22 cellular contexts compared by ENCODE assay signal in genomic region chr5:9691261-9691660, GRCh38.
DNase-seq lines count a peak whose midpoint lies in the region; ATAC-seq and TF ChIP-seq lines count a peak whose summit lies in the region.
"Had no signal": no experiment of that assay in that cellular context is flagged by ENCODE, and none has a peak within 500 bp of the region (broad histone marks: within the 10 kb centered on the region; RNA-seq: fewer than 3 reads in every experiment).

No MANE protein-coding gene starts in this region.

- H3K36me3 Mint-ChIP-seq in activated T-cell treated with anti-CD3 and anti-CD28 coated beads, Interleukin-2, amount 50 U/mL, for 24 hours (ENCODE audit: low read depth): no peaks in the 10 kb centered on the region
- H3K36me3 Mint-ChIP-seq: CD14-positive monocyte; CD8-positive, alpha-beta memory T cell had no signal

- no peak overlapping the region for H4K8ac ChIP-seq in neuronal stem cell (ENCODE audit: low read depth, low read length)

- H3K27ac ChIP-seq in neuronal stem cell (replicated peaks; ENCODE audit: low read length): no peak overlapping the region
- no peak overlapping the region for H3K27ac ChIP-seq in smooth muscle cell (ENCODE audit: low read depth)
- H3K27ac ChIP-seq: A549; BLaER1 treated with 17β-estradiol and CSF1 and Interleukin-3, amounts not matched to agents 10 nM and 100 nM; GM23248 had no signal

- H3K23ac ChIP-seq in neuronal stem cell (ENCODE audit: low read depth, low read length, poor library complexity): no peak overlapping the region

- ATAC-seq in left cardiac atrium: no peak
- ATAC-seq: A549 had no signal

- no peak overlapping the region for H3K18ac ChIP-seq in neuronal stem cell (ENCODE audit: low read length)

- intact Hi-C loops in left cardiac atrium (cut with DNase I): no loop called here

- H3K4me3 Mint-ChIP-seq in activated T-cell treated with anti-CD3 and anti-CD28 coated beads, Interleukin-2, amount 50 U/mL, for 24 hours: no peak overlapping the region
- H3K4me3 Mint-ChIP-seq: CD14-positive monocyte; CD4-positive, alpha-beta T cell; CD8-positive, alpha-beta memory T cell had no signal

- H2BK5ac ChIP-seq in neuronal stem cell (ENCODE audit: low read length): no peak overlapping the region

- H3K4me2 ChIP-seq in neuronal stem cell (ENCODE audit: insufficient read depth, low read length, poor library complexity, severe bottlenecking) (no peak overlapping the region), smooth muscle cell (no peak overlapping the region)
- H3K4me2 ChIP-seq: A549; BLaER1 treated with 17β-estradiol and CSF1 and Interleukin-3, amounts not matched to agents 10 nM and 100 nM had no signal

- no peaks in the 10 kb centered on the region for H3K79me2 ChIP-seq in smooth muscle cell (ENCODE audit: low read depth)

- H3K79me1 ChIP-seq in neuronal stem cell (ENCODE audit: low read depth, low read length): no peaks in the 10 kb centered on the region

- H3K27me3 Mint-ChIP-seq in activated T-cell treated with anti-CD3 and anti-CD28 coated beads, Interleukin-2, amount 50 U/mL, for 24 hours: no peaks in the 10 kb centered on the region
- H3K27me3 Mint-ChIP-seq: CD4-positive, alpha-beta T cell; CD8-positive, alpha-beta memory T cell had no signal

- peak; percentile 22 for DNase-seq in AG20443 (ENCODE audit: low spot score)
- DNase-seq in cerebellar cortex (ENCODE audit: low spot score): peak; percentile 29
- DNase-seq in neuronal stem cell (ENCODE audit: low spot score): no peak
- no peak for DNase-seq in smooth muscle cell (lab: John Stamatoyannopoulos, UW; ENCODE audit: unreplicated experiment)
- DNase-seq in NCI-H748 treated with DMSO at 0.1 percent for 48 hours (lab: John Stamatoyannopoulos, UW): no peak
- DNase-seq in left cardiac atrium: no peak
- no peak for DNase-seq in activated T-cell treated with anti-CD3 and anti-CD28 coated beads, Interleukin-2, amount 50 U/mL, for 24 hours
- DNase-seq: 8988T; ACHN; BE2C; CD4-positive, alpha-beta T cell; CD8-positive, alpha-beta memory T cell; DMS 273 treated with DMSO at 0.1 percent for 48 hours; DMS79; EL; GF-D8; GM23248; H7; HCEC 1CT had no signal

- no peaks in the 10 kb centered on the region for H3K4me1 Mint-ChIP-seq in activated T-cell treated with anti-CD3 and anti-CD28 coated beads, Interleukin-2, amount 50 U/mL, for 24 hours (ENCODE audit: low read depth)
- H3K4me1 Mint-ChIP-seq: CD14-positive monocyte; CD8-positive, alpha-beta memory T cell had no signal

- peak overlapping the region; percentile 32 for H2AK5ac ChIP-seq in neuronal stem cell (ENCODE audit: low read depth, low read length)

- H3K4me3 ChIP-seq in neuronal stem cell (ENCODE audit: low read length in 2 of 2) (no peak overlapping the region), smooth muscle cell (no peak overlapping the region)
- H3K4me3 ChIP-seq: A549; BLaER1 treated with 17β-estradiol and CSF1 and Interleukin-3, amounts not matched to agents 10 nM and 100 nM; GM23248 had no signal

- H3K27ac Mint-ChIP-seq in activated T-cell treated with anti-CD3 and anti-CD28 coated beads, Interleukin-2, amount 50 U/mL, for 24 hours: no peak overlapping the region
- H3K27ac Mint-ChIP-seq: CD14-positive monocyte; CD4-positive, alpha-beta T cell; CD8-positive, alpha-beta memory T cell had no signal

- no peaks in the 10 kb centered on the region for H3K9me3 Mint-ChIP-seq in activated T-cell treated with anti-CD3 and anti-CD28 coated beads, Interleukin-2, amount 50 U/mL, for 24 hours

- H3K4me1 ChIP-seq in neuronal stem cell (ENCODE audit: control insufficient read depth in 2 of 2, insufficient read depth in 1 of 2, low read depth in 1 of 2, low read length in 2 of 2): peaks cover 0 to 2% of the 10 kb centered on the region in 2 donors
- no peaks in the 10 kb centered on the region for H3K4me1 ChIP-seq in smooth muscle cell (ENCODE audit: low read depth)
- H3K4me1 ChIP-seq: A549, BE2C had no signal

- H4K20me1 ChIP-seq in smooth muscle cell (ENCODE audit: low read depth): no peaks in the 10 kb centered on the region
- H4K20me1 ChIP-seq: BLaER1 treated with 17β-estradiol and CSF1 and Interleukin-3, amounts not matched to agents 10 nM and 100 nM had no signal

- H3F3A ChIP-seq in smooth muscle cell (ENCODE audit: low read depth): peaks cover 3% of the 10 kb centered on the region

- no peak overlapping the region for H2BK120ac ChIP-seq in neuronal stem cell (ENCODE audit: low read depth, low read length)

- TF ChIP-seq CTCF in smooth muscle cell (IDR thresholded peaks at IDR 0.05; ENCODE audit: borderline replicate concordance, insufficient read depth, poor library complexity, severe bottlenecking): no peak

- no peak overlapping the region for H3K14ac ChIP-seq in neuronal stem cell (ENCODE audit: low read length)

- peaks cover 0 to 3% of the 10 kb centered on the region in 2 donors for H3K9me3 ChIP-seq in neuronal stem cell (replicated peaks in 1 of 2; ENCODE audit: control insufficient read depth in 2 of 2, insufficient read depth in 1 of 2, low read depth in 1 of 2, low read length in 2 of 2)
- no peaks in the 10 kb centered on the region for H3K9me3 ChIP-seq in smooth muscle cell (replicated peaks; ENCODE audit: low read depth)
- H3K9me3 ChIP-seq: A549; BE2C; BLaER1 treated with 17β-estradiol and CSF1 and Interleukin-3, amounts not matched to agents 10 nM and 100 nM had no signal

- H2AFZ ChIP-seq in neuronal stem cell (ENCODE audit: low read length): no peak overlapping the region
- H2AFZ ChIP-seq in smooth muscle cell (ENCODE audit: low read depth): peak overlapping the region; percentile 3
- H2AFZ ChIP-seq: GM23248 had no signal

- H3K4ac ChIP-seq in neuronal stem cell (ENCODE audit: low read length): no peak overlapping the region

- H3K36me3 ChIP-seq in neuronal stem cell (replicated peaks in 1 of 2; ENCODE audit: control insufficient read depth in 2 of 2, insufficient read depth in 2 of 2, low read length in 2 of 2) (no peaks in the 10 kb centered on the region), smooth muscle cell (ENCODE audit: low read depth) (no peaks in the 10 kb centered on the region)
- H3K36me3 ChIP-seq: BE2C; BLaER1 treated with 17β-estradiol and CSF1 and Interleukin-3, amounts not matched to agents 10 nM and 100 nM had no signal

- H3K9ac ChIP-seq in neuronal stem cell (ENCODE audit: low read depth, low read length, poor library complexity) (no peak overlapping the region), smooth muscle cell (ENCODE audit: low read depth) (no peak overlapping the region)
- H3K9ac ChIP-seq: BLaER1 treated with 17β-estradiol and CSF1 and Interleukin-3, amounts not matched to agents 10 nM and 100 nM; GM23248 had no signal

- no peak overlapping the region for H2BK15ac ChIP-seq in neuronal stem cell (ENCODE audit: low read length)

- H4K91ac ChIP-seq in neuronal stem cell (ENCODE audit: low read depth, low read length, poor library complexity): no peak overlapping the region

- no peak overlapping the region for H2BK12ac ChIP-seq in neuronal stem cell (ENCODE audit: low read length)

- WGBS in neuronal stem cell (ENCODE audit: extremely low coverage in 2 of 2, insufficient read length in 2 of 2, insufficient replicate concordance in 1 of 2), 2 donors: no CpG with 5 or more reads among the region's 5 CpGs
- WGBS in smooth muscle cell (ENCODE audit: low lambda C conversion rate): 91% methylated on average over 5 of the region's 5 CpGs

- no peaks in the 10 kb centered on the region for H3K27me3 ChIP-seq in neuronal stem cell (ENCODE audit: control insufficient read depth in 3 of 3, insufficient read depth in 3 of 3, low read depth in 1 of 3, low read length in 3 of 3)
- no peaks in the 10 kb centered on the region for H3K27me3 ChIP-seq in smooth muscle cell (ENCODE audit: low read depth)
- H3K27me3 ChIP-seq: BE2C; BLaER1 treated with 17β-estradiol and CSF1 and Interleukin-3, amounts not matched to agents 10 nM and 100 nM had no signal

Comparison
In these comparisons a context has a peak if more than half of its experiments do, and no peak if none do; other contexts are left out.
1. DNase-seq: peak in AG20443 (single experiment) and cerebellar cortex (single experiment); none in neuronal stem cell (single experiment), smooth muscle cell (single experiment), NCI-H748 treated with DMSO at 0.1 percent for 48 hours (single experiment), left cardiac atrium (single experiment) and activated T-cell treated with anti-CD3 and anti-CD28 coated beads, Interleukin-2, amount 50 U/mL, for 24 hours (single experiment).